Comparison of ENCODE assay signal across 1 cellular context in the genomic region with DNA sequence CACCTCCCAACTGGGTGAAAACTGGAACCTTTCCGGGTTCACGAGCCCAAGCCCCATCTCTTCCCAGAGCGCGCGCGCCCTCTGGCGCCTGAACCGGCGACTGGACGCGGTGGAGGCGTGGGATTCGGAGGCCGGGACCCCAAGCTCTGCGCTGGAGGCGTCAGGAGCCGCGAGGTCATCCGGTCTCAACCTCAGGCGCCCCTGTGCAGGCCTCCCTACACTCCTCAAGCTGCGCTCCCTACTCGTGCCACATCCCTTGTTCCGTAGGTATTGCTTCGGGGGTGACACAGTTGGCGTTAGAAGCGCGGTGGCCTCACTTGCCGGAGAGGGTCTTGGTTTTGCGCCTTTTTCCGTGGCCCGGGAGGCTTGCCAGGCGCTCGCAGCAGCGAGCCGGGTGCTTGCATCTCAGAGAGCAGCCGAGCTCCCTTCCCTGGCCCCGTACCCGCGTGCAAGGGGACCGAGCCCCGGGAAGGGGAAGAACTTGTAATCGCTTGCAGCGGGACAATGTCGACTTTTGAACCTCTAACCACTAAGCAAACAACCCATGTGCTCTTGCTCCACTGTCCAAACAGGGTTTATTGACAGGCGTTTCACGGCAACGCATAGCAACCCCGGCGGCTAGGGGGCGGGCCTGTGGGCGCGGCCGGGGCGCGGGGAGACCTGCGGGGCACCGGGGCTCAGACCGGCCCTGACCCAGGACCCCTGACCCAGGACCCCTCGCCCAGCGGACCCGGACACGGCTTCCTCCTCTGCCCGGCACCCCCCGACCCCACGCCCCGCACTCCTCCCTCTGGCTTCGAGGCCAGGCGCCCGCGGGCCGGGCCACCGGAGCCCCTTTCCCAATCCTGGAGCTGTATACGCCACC.
A peak's percentile ranks its signal among the peaks of the same experiment; 100 is the strongest.
TF ChIP-seq lines count a peak whose summit lies in the region.

No MANE protein-coding gene starts in this region.

TF ChIP-seq in HepG2, 621 proteins besides CTCF, POLR2A, EP300 and RAD21 (continued from another document and continues in another):
- TF ChIP-seq, protein P1, sequence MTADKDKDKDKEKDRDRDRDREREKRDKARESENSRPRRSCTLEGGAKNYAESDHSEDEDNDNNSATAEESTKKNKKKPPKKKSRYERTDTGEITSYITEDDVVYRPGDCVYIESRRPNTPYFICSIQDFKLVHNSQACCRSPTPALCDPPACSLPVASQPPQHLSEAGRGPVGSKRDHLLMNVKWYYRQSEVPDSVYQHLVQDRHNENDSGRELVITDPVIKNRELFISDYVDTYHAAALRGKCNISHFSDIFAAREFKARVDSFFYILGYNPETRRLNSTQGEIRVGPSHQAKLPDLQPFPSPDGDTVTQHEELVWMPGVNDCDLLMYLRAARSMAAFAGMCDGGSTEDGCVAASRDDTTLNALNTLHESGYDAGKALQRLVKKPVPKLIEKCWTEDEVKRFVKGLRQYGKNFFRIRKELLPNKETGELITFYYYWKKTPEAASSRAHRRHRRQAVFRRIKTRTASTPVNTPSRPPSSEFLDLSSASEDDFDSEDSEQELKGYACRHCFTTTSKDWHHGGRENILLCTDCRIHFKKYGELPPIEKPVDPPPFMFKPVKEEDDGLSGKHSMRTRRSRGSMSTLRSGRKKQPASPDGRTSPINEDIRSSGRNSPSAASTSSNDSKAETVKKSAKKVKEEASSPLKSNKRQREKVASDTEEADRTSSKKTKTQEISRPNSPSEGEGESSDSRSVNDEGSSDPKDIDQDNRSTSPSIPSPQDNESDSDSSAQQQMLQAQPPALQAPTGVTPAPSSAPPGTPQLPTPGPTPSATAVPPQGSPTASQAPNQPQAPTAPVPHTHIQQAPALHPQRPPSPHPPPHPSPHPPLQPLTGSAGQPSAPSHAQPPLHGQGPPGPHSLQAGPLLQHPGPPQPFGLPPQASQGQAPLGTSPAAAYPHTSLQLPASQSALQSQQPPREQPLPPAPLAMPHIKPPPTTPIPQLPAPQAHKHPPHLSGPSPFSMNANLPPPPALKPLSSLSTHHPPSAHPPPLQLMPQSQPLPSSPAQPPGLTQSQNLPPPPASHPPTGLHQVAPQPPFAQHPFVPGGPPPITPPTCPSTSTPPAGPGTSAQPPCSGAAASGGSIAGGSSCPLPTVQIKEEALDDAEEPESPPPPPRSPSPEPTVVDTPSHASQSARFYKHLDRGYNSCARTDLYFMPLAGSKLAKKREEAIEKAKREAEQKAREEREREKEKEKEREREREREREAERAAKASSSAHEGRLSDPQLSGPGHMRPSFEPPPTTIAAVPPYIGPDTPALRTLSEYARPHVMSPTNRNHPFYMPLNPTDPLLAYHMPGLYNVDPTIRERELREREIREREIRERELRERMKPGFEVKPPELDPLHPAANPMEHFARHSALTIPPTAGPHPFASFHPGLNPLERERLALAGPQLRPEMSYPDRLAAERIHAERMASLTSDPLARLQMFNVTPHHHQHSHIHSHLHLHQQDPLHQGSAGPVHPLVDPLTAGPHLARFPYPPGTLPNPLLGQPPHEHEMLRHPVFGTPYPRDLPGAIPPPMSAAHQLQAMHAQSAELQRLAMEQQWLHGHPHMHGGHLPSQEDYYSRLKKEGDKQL (CRISPR knock-in tag; IDR thresholded peaks at IDR 0.05; ENCODE audit: low read depth), result peak; percentile 90
- TF ChIP-seq MAFK (conservative IDR thresholded peaks at IDR 0.05 in 1 of 2, IDR thresholded peaks at IDR 0.05 in 1 of 2; ENCODE audit: low read length in 2 of 2), result no peak
- peak; percentile 91 for TF ChIP-seq ZBTB10 (CRISPR knock-in tag; IDR thresholded peaks at IDR 0.05; ENCODE audit: borderline replicate concordance)
- peak; percentile 48; the same call in 1 of the 2 replicates for TF ChIP-seq JUN (CRISPR knock-in tag; IDR thresholded peaks at IDR 0.05)
- peak; percentile 79; the same call in 1 of the 2 replicates for TF ChIP-seq CC2D1A (CRISPR knock-in tag; IDR thresholded peaks at IDR 0.05)
- peak; percentile 71; the same call in 1 of the 2 replicates for TF ChIP-seq ZZZ3 (CRISPR knock-in tag; IDR thresholded peaks at IDR 0.05; ENCODE audit: borderline replicate concordance)
- TF ChIP-seq MED1 (CRISPR knock-in tag; IDR thresholded peaks at IDR 0.05), result peak; percentile 82
- TF ChIP-seq, protein P2, sequence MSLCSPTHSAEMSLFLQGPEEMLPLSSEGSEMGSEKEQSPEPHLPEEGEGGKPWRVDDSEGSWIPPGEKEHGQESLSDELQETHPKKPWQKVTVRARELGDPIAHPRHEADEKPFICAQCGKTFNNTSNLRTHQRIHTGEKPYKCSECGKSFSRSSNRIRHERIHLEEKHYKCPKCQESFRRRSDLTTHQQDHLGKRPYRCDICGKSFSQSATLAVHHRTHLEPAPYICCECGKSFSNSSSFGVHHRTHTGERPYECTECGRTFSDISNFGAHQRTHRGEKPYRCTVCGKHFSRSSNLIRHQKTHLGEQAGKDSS (CRISPR knock-in tag; IDR thresholded peaks at IDR 0.05; ENCODE audit: borderline replicate concordance, low read depth), result no peak
- peak; percentile 96 for TF ChIP-seq HNRNPLL (IDR thresholded peaks at IDR 0.05; ENCODE audit: low read depth, low read length, poor library complexity, severe bottlenecking)
- TF ChIP-seq CHD4 (IDR thresholded peaks at IDR 0.05; ENCODE audit: borderline replicate concordance, low read length), result no peak
- no peak for TF ChIP-seq ISX (CRISPR knock-in tag; conservative IDR thresholded peaks at IDR 0.05)
- no peak; the same call in 1 of the 2 replicates for TF ChIP-seq ZNF333 (CRISPR knock-in tag; IDR thresholded peaks at IDR 0.05; ENCODE audit: borderline replicate concordance)
- TF ChIP-seq, protein P3, sequence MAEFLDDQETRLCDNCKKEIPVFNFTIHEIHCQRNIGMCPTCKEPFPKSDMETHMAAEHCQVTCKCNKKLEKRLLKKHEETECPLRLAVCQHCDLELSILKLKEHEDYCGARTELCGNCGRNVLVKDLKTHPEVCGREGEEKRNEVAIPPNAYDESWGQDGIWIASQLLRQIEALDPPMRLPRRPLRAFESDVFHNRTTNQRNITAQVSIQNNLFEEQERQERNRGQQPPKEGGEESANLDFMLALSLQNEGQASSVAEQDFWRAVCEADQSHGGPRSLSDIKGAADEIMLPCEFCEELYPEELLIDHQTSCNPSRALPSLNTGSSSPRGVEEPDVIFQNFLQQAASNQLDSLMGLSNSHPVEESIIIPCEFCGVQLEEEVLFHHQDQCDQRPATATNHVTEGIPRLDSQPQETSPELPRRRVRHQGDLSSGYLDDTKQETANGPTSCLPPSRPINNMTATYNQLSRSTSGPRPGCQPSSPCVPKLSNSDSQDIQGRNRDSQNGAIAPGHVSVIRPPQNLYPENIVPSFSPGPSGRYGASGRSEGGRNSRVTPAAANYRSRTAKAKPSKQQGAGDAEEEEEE (CRISPR knock-in tag; IDR thresholded peaks at IDR 0.05; ENCODE audit: borderline replicate concordance), result peak; percentile 58; the same call in 1 of the 2 replicates
- peak; percentile 78; the same call in 1 of the 2 replicates for TF ChIP-seq ZNF331 (CRISPR knock-in tag; IDR thresholded peaks at IDR 0.05)
- TF ChIP-seq THRA (CRISPR knock-in tag; IDR thresholded peaks at IDR 0.05; ENCODE audit: borderline replicate concordance), result no peak
- peak; percentile 49; the same call in 1 of the 2 replicates for TF ChIP-seq MLX (CRISPR knock-in tag; IDR thresholded peaks at IDR 0.05)
- TF ChIP-seq BHLHE40 (IDR thresholded peaks at IDR 0.05; ENCODE audit: low read length), result peak; percentile 71
- peak; percentile 67; the same call in 1 of the 2 replicates for TF ChIP-seq RBAK (CRISPR knock-in tag; IDR thresholded peaks at IDR 0.05)
- no peak for TF ChIP-seq FOXP1 (IDR thresholded peaks at IDR 0.05)
- TF ChIP-seq FOXP1 (CRISPR knock-in tag; IDR thresholded peaks at IDR 0.05), result peak; percentile 72
- TF ChIP-seq HNRNPK (IDR thresholded peaks at IDR 0.05; ENCODE audit: low read depth, low read length, poor library complexity, severe bottlenecking), result no peak
- no peak for TF ChIP-seq MAFF (IDR thresholded peaks at IDR 0.05; ENCODE audit: low read depth, low read length)
- TF ChIP-seq ELK4 (CRISPR knock-in tag; IDR thresholded peaks at IDR 0.05; ENCODE audit: borderline replicate concordance), result no peak
- peak; percentile 74; the same call in 1 of the 2 replicates for TF ChIP-seq NFIC (IDR thresholded peaks at IDR 0.05; ENCODE audit: low read length)
- peak; percentile 93; the same call in 1 of the 2 replicates for TF ChIP-seq ZNF253 (CRISPR knock-in tag; IDR thresholded peaks at IDR 0.05; ENCODE audit: borderline replicate concordance)
- no peak for TF ChIP-seq ZNF101 (CRISPR knock-in tag; IDR thresholded peaks at IDR 0.05; ENCODE audit: borderline replicate concordance, low read depth)
- TF ChIP-seq ZFP36L2 (CRISPR knock-in tag; IDR thresholded peaks at IDR 0.05), result no peak
- TF ChIP-seq FOXK2 (IDR thresholded peaks at IDR 0.05), result no peak
- TF ChIP-seq, protein P4, sequence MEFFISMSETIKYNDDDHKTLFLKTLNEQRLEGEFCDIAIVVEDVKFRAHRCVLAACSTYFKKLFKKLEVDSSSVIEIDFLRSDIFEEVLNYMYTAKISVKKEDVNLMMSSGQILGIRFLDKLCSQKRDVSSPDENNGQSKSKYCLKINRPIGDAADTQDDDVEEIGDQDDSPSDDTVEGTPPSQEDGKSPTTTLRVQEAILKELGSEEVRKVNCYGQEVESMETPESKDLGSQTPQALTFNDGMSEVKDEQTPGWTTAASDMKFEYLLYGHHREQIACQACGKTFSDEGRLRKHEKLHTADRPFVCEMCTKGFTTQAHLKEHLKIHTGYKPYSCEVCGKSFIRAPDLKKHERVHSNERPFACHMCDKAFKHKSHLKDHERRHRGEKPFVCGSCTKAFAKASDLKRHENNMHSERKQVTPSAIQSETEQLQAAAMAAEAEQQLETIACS (CRISPR knock-in tag; IDR thresholded peaks at IDR 0.05), result no peak
- peak; percentile 93 for TF ChIP-seq TGIF2 (CRISPR knock-in tag; IDR thresholded peaks at IDR 0.05)
- TF ChIP-seq ZNF224 (CRISPR knock-in tag; IDR thresholded peaks at IDR 0.05), result peak; percentile 42; the same call in 1 of the 2 replicates
- TF ChIP-seq ZNF441 (CRISPR knock-in tag; IDR thresholded peaks at IDR 0.05; ENCODE audit: borderline replicate concordance), result peak; percentile 60; the same call in 1 of the 2 replicates
- TF ChIP-seq YEATS4 (CRISPR knock-in tag; IDR thresholded peaks at IDR 0.05; ENCODE audit: borderline replicate concordance), result peak; percentile 20; the same call in 1 of the 2 replicates
